ENCODE assay signal across 1 cellular context in the genomic region with DNA sequence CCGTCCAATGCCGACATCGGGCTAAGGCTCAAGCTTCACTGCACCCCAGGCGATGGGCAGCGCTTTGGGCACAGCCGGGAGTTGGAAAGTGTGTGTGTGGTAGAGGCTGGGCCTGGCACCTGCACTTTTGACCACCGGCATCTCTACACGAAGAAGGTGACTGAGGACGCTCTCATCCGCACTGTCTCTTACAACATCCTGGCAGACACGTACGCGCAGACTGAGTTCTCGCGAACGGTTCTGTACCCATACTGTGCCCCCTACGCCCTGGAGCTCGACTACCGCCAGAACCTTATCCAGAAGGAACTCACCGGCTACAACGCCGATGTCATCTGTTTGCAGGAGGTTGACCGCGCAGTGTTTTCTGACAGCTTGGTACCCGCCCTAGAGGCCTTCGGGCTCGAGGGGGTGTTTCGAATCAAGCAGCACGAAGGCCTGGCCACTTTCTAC.
A peak's percentile ranks its signal among the peaks of the same experiment; 100 is the strongest.
TF ChIP-seq lines count a peak whose summit lies in the region.

No MANE protein-coding gene starts in this region.

TF ChIP-seq in H1, 55 proteins besides CTCF, POLR2A, EP300 and RAD21:
- TF ChIP-seq SAP30 (IDR thresholded peaks at IDR 0.05; ENCODE audit: insufficient read depth, insufficient replicate concordance, low read length) (peak; percentile 42), HDAC2 (IDR thresholded peaks at IDR 0.05; ENCODE audit: borderline replicate concordance in 1 of 2, low read depth in 2 of 2, low read length in 2 of 2) (no peak), RFX5 (IDR thresholded peaks at IDR 0.05; ENCODE audit: borderline replicate concordance, low read depth, low read length) (no peak), POU5F1 (IDR thresholded peaks at IDR 0.05; ENCODE audit: low read depth, low read length) (no peak), SUZ12 (IDR thresholded peaks at IDR 0.05; ENCODE audit: low read length) (0 out of 2 replicates have a peak, but pooled peaks have one; percentile 25), SIN3A (conservative IDR thresholded peaks at IDR 0.05 in 1 of 2, IDR thresholded peaks at IDR 0.05 in 1 of 2; ENCODE audit: low read depth in 1 of 2, low read length in 2 of 2) (peak in 1 of 2 experiments; percentile 32; a peak in 1 of 4 replicates), CBX5 (IDR thresholded peaks at IDR 0.05; ENCODE audit: low read depth, low read length) (no peak), RBBP5 (IDR thresholded peaks at IDR 0.05; ENCODE audit: borderline replicate concordance, low read depth, low read length) (0 out of 2 replicates have a peak, but pooled peaks have one; percentile 27)
